ENCODE assay signal across 9 cellular contexts in genomic region chr10:75469018-75469616, GRCh38. TPM values are rescaled to one million over a fixed set of nuclear protein-coding genes. Genes with fewer than 3 reads are reported as not detected.
DNase-seq lines count a peak whose midpoint lies in the region; ATAC-seq and TF ChIP-seq lines count a peak whose summit lies in the region.
"Had no signal": no experiment of that assay in that cellular context is flagged by ENCODE, and none has a peak within 500 bp of the region (broad histone marks: within the 10 kb centered on the region; RNA-seq: fewer than 3 reads in every experiment).

No MANE protein-coding gene starts in this region.

- H3K9me3 Mint-ChIP-seq in WTC11: peaks cover 19% of the 10 kb centered on the region

- no peak overlapping the region for H3K4me3 Mint-ChIP-seq in WTC11

- ATAC-seq in HG02623 (IDR thresholded peaks at IDR 0.05; ENCODE audit: unreplicated experiment) (no peak), GM21619 (IDR thresholded peaks at IDR 0.05; ENCODE audit: unreplicated experiment) (no peak), WTC11 (no peak), GM21786 (IDR thresholded peaks at IDR 0.05; ENCODE audit: unreplicated experiment) (no peak)

- H3K4me1 Mint-ChIP-seq in WTC11: peaks cover 22% of the 10 kb centered on the region

- POLR2A ChIA-PET in HEK293T (lab: Yijun Ruan, JAX): interaction anchor here (1.1 kb wide), 1 partner anchor 67 kb away, joined by 4 read pairs; the partner anchor contains the start of gene ZNF503
- POLR2A ChIA-PET in WTC11 (lab: Charles Lee): no interaction called here

- no peak for DNase-seq in HEK293T (ENCODE audit: extremely low spot score)
- peak; percentile 49 for DNase-seq in SW480 (ENCODE audit: low spot score)
- peak; percentile 77 for DNase-seq in glomerular visceral epithelial cell (ENCODE audit: extremely low spot score)
- peak; percentile 16 for DNase-seq in superior temporal gyrus (ENCODE audit: extremely low spot score)
- no peak for DNase-seq in WTC11 (ENCODE audit: low spot score)
- DNase-seq: stimulated activated CD4-positive, alpha-beta T cell treated with anti-CD3 and anti-CD28 coated beads, Interleukin-4, amount 100 ng/mL, for 4 hours had no signal

- H3K27ac Mint-ChIP-seq in WTC11: no peak overlapping the region

- H3K27me3 Mint-ChIP-seq in WTC11 (ENCODE audit: low read depth): peaks cover 67% of the 10 kb centered on the region

- no peaks in the 10 kb centered on the region for H3K36me3 Mint-ChIP-seq in WTC11

- no peak for TF ChIP-seq CTCF in WTC11 (IDR thresholded peaks at IDR 0.05)

- CTCF ChIA-PET in HEK293T (lab: Yijun Ruan, JAX): no interaction called here
- CTCF ChIA-PET in WTC11 (lab: Charles Lee): no interaction called here

TF ChIP-seq in HEK293T, 16 proteins besides CTCF, POLR2A, EP300 and RAD21:
- TF ChIP-seq ZNF384 (IDR thresholded peaks at IDR 0.05) (peak; percentile 49; the same call in 1 of the 2 replicates), PKNOX1 (IDR thresholded peaks at IDR 0.05) (peak; percentile 89), FOXA1 (IDR thresholded peaks at IDR 0.05) (no peak)

TF ChIP-seq in WTC11, 78 proteins besides CTCF, POLR2A, EP300 and RAD21:
- TF ChIP-seq ZNF396 (CRISPR knock-in tag; IDR thresholded peaks at IDR 0.05; ENCODE audit: borderline replicate concordance) (no peak), TEAD1 (CRISPR knock-in tag; IDR thresholded peaks at IDR 0.05) (no peak), ZNF423 (CRISPR knock-in tag; IDR thresholded peaks at IDR 0.05) (no peak), RELA (CRISPR knock-in tag; IDR thresholded peaks at IDR 0.05; ENCODE audit: borderline replicate concordance) (no peak), ZNF281 (CRISPR knock-in tag; IDR thresholded peaks at IDR 0.05) (no peak), ZNF219 (CRISPR knock-in tag; IDR thresholded peaks at IDR 0.05; ENCODE audit: borderline replicate concordance) (no peak), ETV6 (CRISPR knock-in tag; IDR thresholded peaks at IDR 0.05) (no peak), SMAD3 (CRISPR knock-in tag; IDR thresholded peaks at IDR 0.05; ENCODE audit: borderline replicate concordance) (no peak), ZNF232 (CRISPR knock-in tag; IDR thresholded peaks at IDR 0.05) (no peak), E2F5 (CRISPR knock-in tag; IDR thresholded peaks at IDR 0.05) (no peak), AFF4 (CRISPR knock-in tag; IDR thresholded peaks at IDR 0.05; ENCODE audit: borderline replicate concordance) (no peak), SP1 (CRISPR knock-in tag; conservative IDR thresholded peaks at IDR 0.05) (no peak)
TF ChIP-seq in WTC11: peak in this region for 0.

RNA-seq across cellular contexts. Expression of gene LRMDA, which starts 37.7 kb away (rescaled TPM):
- total RNA-seq in WTC11 (2021): 0.48 to 0.92 TPM (median 0.78 TPM) in 3 replicates

Comparison
In these comparisons a context has a peak if more than half of its experiments do, and no peak if none do; other contexts are left out.
1. DNase-seq: peak in SW480 (single experiment), glomerular visceral epithelial cell (single experiment) and superior temporal gyrus (single experiment); none in HEK293T (single experiment) and WTC11 (single experiment).